19 cellular contexts compared by ENCODE assay signal in genomic region chr19:18951721-18952281, GRCh38. TPM values are rescaled to one million over a fixed set of nuclear protein-coding genes. Genes with fewer than 3 reads are reported as not detected.
A peak's percentile ranks its signal among the peaks of the same experiment; 100 is the strongest.
DNase-seq lines count a peak whose midpoint lies in the region; FAIRE-seq and TF ChIP-seq lines count a peak whose summit lies in the region.
"Had no signal": no experiment of that assay in that cellular context is flagged by ENCODE, and none has a peak within 500 bp of the region (broad histone marks: within the 10 kb centered on the region; RNA-seq: fewer than 3 reads in every experiment).

No MANE protein-coding gene starts in this region.

- H3K9me3 Mint-ChIP-seq in Calu3 (ENCODE audit: low read depth, unreplicated experiment): peaks cover 4% of the 10 kb centered on the region

- no peak overlapping the region for H2BK15ac ChIP-seq in mesenchymal stem cell (ENCODE audit: low read depth, poor library complexity, severe bottlenecking)

- CTCF ChIA-PET in Calu3 (lab: Charles Lee): interaction anchor here (0.7 to 0.8 kb wide), 2 partner anchors 76 to 676 kb away, joined by 5 read pairs; no protein-coding TSS in a partner anchor

- H4K8ac ChIP-seq in mesenchymal stem cell (ENCODE audit: low read length): no peak overlapping the region

- peaks cover under 1 to 13% of the 10 kb centered on the region in 2 experiments for H3K36me3 ChIP-seq in mesenchymal stem cell (ENCODE audit: control insufficient read depth in 1 of 2, insufficient read depth in 2 of 2, low read depth in 1 of 2, low read length in 2 of 2)
- H3K36me3 ChIP-seq: BE2C, heart left ventricle had no signal

- H2AK5ac ChIP-seq in mesenchymal stem cell (ENCODE audit: low read length, severe bottlenecking): no peak overlapping the region

- H3K4me3 Mint-ChIP-seq in Calu3 (ENCODE audit: low read depth, unreplicated experiment): no peak overlapping the region

- no peak overlapping the region for H3K27ac ChIP-seq in mesenchymal stem cell (ENCODE audit: low read length, poor library complexity, severe bottlenecking)
- H3K27ac ChIP-seq: heart left ventricle had no signal

- H2BK12ac ChIP-seq in mesenchymal stem cell (ENCODE audit: low read length in 2 of 2): no peak overlapping the region

- no peak overlapping the region for H2AFZ ChIP-seq in mesenchymal stem cell (ENCODE audit: low read depth, low read length)

- H3K27ac Mint-ChIP-seq in Calu3 (ENCODE audit: unreplicated experiment): no peak overlapping the region

- H3K4me2 ChIP-seq in mesenchymal stem cell (ENCODE audit: low read length, poor library complexity, severe bottlenecking): no peak overlapping the region

- H3K27me3 Mint-ChIP-seq in Calu3 (ENCODE audit: unreplicated experiment): peaks cover 28% of the 10 kb centered on the region

- H3K23ac ChIP-seq in mesenchymal stem cell (ENCODE audit: low read length in 2 of 2): no peak overlapping the region

- no peaks in the 10 kb centered on the region for H3K4me1 ChIP-seq in mesenchymal stem cell (ENCODE audit: control insufficient read depth, insufficient read depth, low read depth, low read length)
- H3K4me1 ChIP-seq: BE2C, heart left ventricle had no signal

- 77% methylated on average over 7 of the region's 7 CpGs for WGBS in mesenchymal stem cell

- no peak overlapping the region for H4K91ac ChIP-seq in mesenchymal stem cell (ENCODE audit: low read length)

- FAIRE-seq in frontal cortex (lab: Jason Lieb, UNC): no peak

- H3K14ac ChIP-seq in mesenchymal stem cell (ENCODE audit: low read length in 2 of 2): no peak overlapping the region

- no peaks in the 10 kb centered on the region for H3K79me1 ChIP-seq in mesenchymal stem cell (replicated peaks; ENCODE audit: low read length, poor library complexity, severe bottlenecking)

- no peak overlapping the region for H3K18ac ChIP-seq in mesenchymal stem cell (ENCODE audit: low read depth in 1 of 2, low read length in 2 of 2)

- no peak overlapping the region for H3K4me3 ChIP-seq in mesenchymal stem cell (ENCODE audit: insufficient read depth in 1 of 2, low read depth in 1 of 2, low read length in 2 of 2)
- H3K4me3 ChIP-seq: heart left ventricle had no signal

- H3K4me1 Mint-ChIP-seq in Calu3 (ENCODE audit: low read depth, unreplicated experiment): no peaks in the 10 kb centered on the region

- no peak for TF ChIP-seq CTCF in Calu3 (IDR thresholded peaks at IDR 0.05; ENCODE audit: unreplicated experiment)

- H2BK120ac ChIP-seq in mesenchymal stem cell (ENCODE audit: low read depth, low read length): no peak overlapping the region

- H3K36me3 Mint-ChIP-seq in Calu3 (ENCODE audit: insufficient read depth, unreplicated experiment): no peaks in the 10 kb centered on the region

- no peak overlapping the region for H3K4ac ChIP-seq in mesenchymal stem cell (ENCODE audit: low read depth in 1 of 2, low read length in 2 of 2)

- no peaks in the 10 kb centered on the region for H3K27me3 ChIP-seq in mesenchymal stem cell (ENCODE audit: control insufficient read depth in 1 of 2, insufficient read depth in 1 of 2, low read length in 2 of 2)
- H3K27me3 ChIP-seq: BE2C, heart left ventricle had no signal

- H2BK5ac ChIP-seq in mesenchymal stem cell (ENCODE audit: low read depth, low read length, poor library complexity, severe bottlenecking): no peak overlapping the region

- peak; percentile 93 for DNase-seq in EH (ENCODE audit: low read depth)
- peak; percentile 97 for DNase-seq in M059J (ENCODE audit: low read depth)
- DNase-seq in dedifferentiated amniotic fluid mesenchymal stem cell (ENCODE audit: extremely low spot score): peak; percentile 34
- DNase-seq in mesenchymal stem cell: peak; percentile 43
- DNase-seq in frontal cortex (ENCODE audit: low spot score in 2 of 2): no peak
- no peak for DNase-seq in NCI-H446 (lab: John Stamatoyannopoulos, UW)
- DNase-seq in LoVo (ENCODE audit: low spot score): no peak
- no peak for DNase-seq in Calu3
- DNase-seq: activated gamma-delta T cell treated with Interleukin-2 at 50 U/mL for 16 hours; anterior cingulate cortex; BE2C; DMS 273 treated with DMSO at 0.1 percent for 48 hours; heart left ventricle; kidney glomerular epithelial cell; midbrain; NCI-H1048; NCI-H774; stimulated activated CD4-positive, alpha-beta T cell treated with anti-CD3 and anti-CD28 coated beads, Interleukin-4, amount 100 ng/mL, for 1 hour had no signal

- intact Hi-C loops in Calu3 (cut with micrococcal nuclease; ENCODE audit: unreplicated experiment): no loop called here

- H3K9me3 ChIP-seq in mesenchymal stem cell (ENCODE audit: control insufficient read depth, low read length): no peaks in the 10 kb centered on the region
- H3K9me3 ChIP-seq: BE2C, heart left ventricle had no signal

- H3K9ac ChIP-seq in mesenchymal stem cell (ENCODE audit: low read length): no peak overlapping the region

- BruUV-seq in Calu3 (replicated peaks; lab: Mats Ljungman, UMichigan): no TSS peak

RNA-seq across cellular contexts. Expression of gene HOMER3, which starts 10.8 kb away (rescaled TPM):
- 105 and 141 TPM in 2 replicates for total RNA-seq in M059J (2014; rRNA removed; shearing (Covaris generic))
- polyA plus RNA-seq in mesenchymal stem cell (2013, experiment 1 of 2): 54.3 TPM
- 55.7 TPM for polyA plus RNA-seq in mesenchymal stem cell (2013, experiment 2 of 2)
- 20.4 TPM for total RNA-seq in frontal cortex
- total RNA-seq in Calu3 (2022): 19.0 and 20.2 TPM in 2 replicates

RNA-seq across cellular contexts. Expression of gene DDX49, which starts 32.3 kb away (rescaled TPM):
- 75.5 and 76.5 TPM in 2 replicates for total RNA-seq in M059J (2014; rRNA removed; shearing (Covaris generic))
- 19.4 TPM for polyA plus RNA-seq in mesenchymal stem cell (2013, experiment 1 of 2)
- polyA plus RNA-seq in mesenchymal stem cell (2013, experiment 2 of 2): 18.6 TPM
- total RNA-seq in frontal cortex: 66.9 TPM
- total RNA-seq in Calu3 (2022): 34.4 and 37.3 TPM in 2 replicates

RNA-seq across cellular contexts. Expression of gene COPE, which starts 32.6 kb away (rescaled TPM):
- total RNA-seq in M059J (2014; rRNA removed; shearing (Covaris generic)): 334 and 499 TPM in 2 replicates
- polyA plus RNA-seq in mesenchymal stem cell (2013, experiment 1 of 2): 214 TPM
- 238 TPM for polyA plus RNA-seq in mesenchymal stem cell (2013, experiment 2 of 2)
- total RNA-seq in frontal cortex (92.5 TPM), Calu3 (2022) (137 and 143 TPM in 2 replicates)

RNA-seq across cellular contexts. Expression of gene CERS1, which starts 55.8 kb away (rescaled TPM):
- total RNA-seq in M059J (2014; rRNA removed; shearing (Covaris generic)): 0.98 and 1.1 TPM in 2 replicates
- 1.5 TPM for polyA plus RNA-seq in mesenchymal stem cell (2013, experiment 1 of 2)
- polyA plus RNA-seq in mesenchymal stem cell (2013, experiment 2 of 2): 1.6 TPM
- total RNA-seq in frontal cortex: 21.2 TPM
- total RNA-seq in Calu3 (2022): 3.6 and 4.4 TPM in 2 replicates
- total RNA-seq: T-helper 1 cell treated with Interleukin-12 subunit alpha and Interleukin-12 subunit beta and Interleukin-4 antibody, amounts not matched to agents 30 ng/mL and 1 ng/mL, for 36 hours had no signal

Comparison
In these comparisons a context has a peak if more than half of its experiments do, and no peak if none do; other contexts are left out.
1. DNase-seq: peak in EH (single experiment), M059J (single experiment), dedifferentiated amniotic fluid mesenchymal stem cell (single experiment) and mesenchymal stem cell (single experiment); none in frontal cortex (0 of 2), NCI-H446 (0 of 2), LoVo (single experiment) and Calu3 (single experiment).